25 cellular contexts compared by ENCODE assay signal in the genomic region with DNA sequence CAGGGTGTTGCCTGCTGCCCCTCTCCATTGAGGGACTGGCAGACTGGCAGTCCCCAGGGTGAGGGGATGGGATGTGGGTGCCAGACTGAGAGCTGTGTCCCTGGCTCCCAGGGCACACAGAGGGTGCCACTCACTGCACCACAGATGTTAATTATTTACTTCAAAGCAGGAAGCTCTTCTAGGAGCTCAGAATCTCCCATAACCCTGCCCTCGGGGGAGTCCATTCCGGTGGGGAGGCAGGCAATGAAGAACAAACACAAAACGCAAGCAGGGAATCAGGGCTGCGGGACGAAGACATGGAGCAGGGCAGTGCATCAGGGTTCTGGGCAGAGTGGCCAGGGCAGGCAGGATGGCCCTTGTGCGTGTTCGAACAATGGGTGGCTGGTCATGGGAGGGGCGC. TPM values are rescaled to one million over a fixed set of nuclear protein-coding genes. Genes with fewer than 3 reads are reported as not detected.
"Had no signal": no experiment of that assay in that cellular context is flagged by ENCODE, and none has a peak within 500 bp of the region (broad histone marks: within the 10 kb centered on the region; RNA-seq: fewer than 3 reads in every experiment).

No MANE protein-coding gene starts in this region.

- H3K36me3 Mint-ChIP-seq: mesothelial cell of epicardium, neural progenitor cell, type B pancreatic cell had no signal

- H3K9me3 ChIP-seq: gastrocnemius medialis, left lung, prostate gland, spleen, testis, tibial artery had no signal

- H3K36me3 ChIP-seq: gastrocnemius medialis, left lung, neural progenitor cell, prostate gland, spleen, tibial artery had no signal

- DNase-seq: dorsolateral prefrontal cortex; effector CD4-positive, alpha-beta T cell; foreskin fibroblast; gastrocnemius medialis; head of caudate nucleus; left lung; mesenchymal stem cell; naive thymus-derived CD4-positive, alpha-beta T cell; nucleus accumbens; right cardiac atrium; spleen; stimulated activated CD4-positive, alpha-beta T cell treated with anti-CD3 and anti-CD28 coated beads, Interleukin-4, amount 100 ng/mL, for 4 hours; stimulated activated naive CD8-positive, alpha-beta T cell treated with anti-CD3 and anti-CD28 coated beads, Interleukin-15, Interleukin-2, amounts not matched to agents 100 U/mL and 50 U/mL, for 24 hours; substantia nigra; testis; tibial artery had no signal

- H3K4me3 Mint-ChIP-seq: mesothelial cell of epicardium; naive thymus-derived CD4-positive, alpha-beta T cell; nephron; neural progenitor cell; stimulated activated memory B cell treated with anti-CD40 and anti-IgM and Interleukin-4, amounts not matched to agents 10 μg/mL and 1 μg/mL and 100 μg/mL, for 72 hours; type B pancreatic cell had no signal

- H3K27me3 ChIP-seq: dorsolateral prefrontal cortex, gastrocnemius medialis, testis, tibial artery had no signal

- H3K27ac Mint-ChIP-seq: mesothelial cell of epicardium; naive thymus-derived CD4-positive, alpha-beta T cell; nephron; neural progenitor cell; stimulated activated memory B cell treated with anti-CD40 and anti-IgM and Interleukin-4, amounts not matched to agents 10 μg/mL and 1 μg/mL and 100 μg/mL, for 72 hours; type B pancreatic cell had no signal

- H3K4me3 ChIP-seq: dorsolateral prefrontal cortex, gastrocnemius medialis, left lung, neural progenitor cell, prostate gland, skin epidermis, spleen, testis, tibial artery had no signal

- H3K4me1 ChIP-seq: prostate gland had no signal

- H3K9me3 Mint-ChIP-seq: mesothelial cell of epicardium, nephron, type B pancreatic cell had no signal

- ATAC-seq: gastrocnemius medialis; left lung; naive thymus-derived CD4-positive, alpha-beta T cell; right cardiac atrium; stimulated activated memory B cell treated with anti-CD40 and anti-IgM and Interleukin-4, amounts not matched to agents 10 μg/mL and 1 μg/mL and 100 μg/mL, for 72 hours; stimulated activated naive CD8-positive, alpha-beta T cell treated with anti-CD3 and anti-CD28 coated beads, Interleukin-15, Interleukin-2, amounts not matched to agents 100 U/mL and 50 U/mL, for 24 hours had no signal

RNA-seq across cellular contexts. Expression of a gene that starts 24.4 kb away (rescaled TPM):
- total RNA-seq: gastrocnemius medialis; glomerular endothelial cell; lung microvascular endothelial cell; naive thymus-derived CD4-positive, alpha-beta T cell had no signal
